Comparison of ENCODE assay signal across 22 cellular contexts in the genomic region with DNA sequence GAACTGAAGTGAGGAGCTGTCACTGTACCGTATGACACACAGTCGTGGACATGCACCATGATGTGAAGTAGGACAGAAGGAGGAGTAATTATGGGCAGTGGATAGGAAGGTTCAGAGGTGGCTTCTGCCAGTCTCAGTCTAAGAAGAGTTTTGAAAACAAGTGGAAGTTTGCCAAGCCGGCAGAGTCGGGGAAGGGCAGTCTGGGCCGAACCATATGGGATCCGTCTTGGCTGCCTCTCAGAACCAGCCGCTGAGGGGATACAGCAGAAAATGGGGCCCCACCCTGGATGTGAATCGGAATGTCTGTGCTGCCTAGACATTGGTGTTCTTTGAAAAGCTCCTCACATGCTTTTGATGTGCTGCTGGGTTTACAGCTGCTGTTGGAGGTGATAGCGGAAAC. TPM values are rescaled to one million over a fixed set of nuclear protein-coding genes. Genes with fewer than 3 reads are reported as not detected.
DNase-seq lines count a peak whose midpoint lies in the region; ATAC-seq and TF ChIP-seq lines count a peak whose summit lies in the region.
"Had no signal": no experiment of that assay in that cellular context is flagged by ENCODE, and none has a peak within 500 bp of the region (broad histone marks: within the 10 kb centered on the region; RNA-seq: fewer than 3 reads in every experiment).

No MANE protein-coding gene starts in this region.

- no peaks in the 10 kb centered on the region for H3K9me3 ChIP-seq in right atrium auricular region
- no peaks in the 10 kb centered on the region for H3K9me3 ChIP-seq in mesenchymal stem cell (ENCODE audit: control insufficient read depth, low read length)
- H3K9me3 ChIP-seq in tibial artery: no peaks in the 10 kb centered on the region
- H3K9me3 ChIP-seq: BE2C, Peyer's patch had no signal

- H3K4me1 ChIP-seq in right atrium auricular region: peaks cover 0 to 67% of the 10 kb centered on the region in 2 donors
- H3K4me1 ChIP-seq in mesenchymal stem cell (ENCODE audit: control insufficient read depth, insufficient read depth, low read depth, low read length): peaks cover 11% of the 10 kb centered on the region
- peaks cover 0 to 99% (median 77%) of the 10 kb centered on the region in 4 donors for H3K4me1 ChIP-seq in tibial artery

- no peak overlapping the region for H2BK5ac ChIP-seq in mesenchymal stem cell (ENCODE audit: low read depth, low read length, poor library complexity, severe bottlenecking)

- H3K36me3 ChIP-seq in right atrium auricular region (no peaks in the 10 kb centered on the region), mesenchymal stem cell (ENCODE audit: control insufficient read depth in 1 of 2, insufficient read depth in 2 of 2, low read depth in 1 of 2, low read length in 2 of 2) (peaks cover 0 to 9% of the 10 kb centered on the region in 2 experiments), tibial artery (no peaks in the 10 kb centered on the region)
- H3K36me3 ChIP-seq: Peyer's patch had no signal

- H2BK12ac ChIP-seq in mesenchymal stem cell (ENCODE audit: low read length in 2 of 2): no peak overlapping the region

- peak overlapping the region in 1 of 2 experiments; percentile 37 for H3K18ac ChIP-seq in mesenchymal stem cell (ENCODE audit: low read depth in 1 of 2, low read length in 2 of 2)

- 95% methylated on average over 9 of the region's 9 CpGs for WGBS in mesenchymal stem cell

- intact Hi-C loops in Right ventricle myocardium superior (cut with DNase I): loop anchor here (5.0 to 10.0 kb wide), 2 partner anchors 129 to 186 kb away; no protein-coding TSS in a partner anchor
- intact Hi-C loops in tibial artery (cut with DNase I; ENCODE audit: low total_unique reads): loop anchor here (10.0 kb wide), 1 partner anchor 106 kb away; no protein-coding TSS in a partner anchor

- no peak overlapping the region for H4K91ac ChIP-seq in mesenchymal stem cell (ENCODE audit: low read length)

- peaks cover 34% of the 10 kb centered on the region for H3K79me1 ChIP-seq in mesenchymal stem cell (replicated peaks; ENCODE audit: low read length, poor library complexity, severe bottlenecking)

- H2AK5ac ChIP-seq in mesenchymal stem cell (ENCODE audit: low read length, severe bottlenecking): no peak overlapping the region

- H3K27me3 ChIP-seq in right atrium auricular region (no peaks in the 10 kb centered on the region), mesenchymal stem cell (ENCODE audit: control insufficient read depth in 1 of 2, insufficient read depth in 1 of 2, low read length in 2 of 2) (no peaks in the 10 kb centered on the region), tibial artery (no peaks in the 10 kb centered on the region)
- H3K27me3 ChIP-seq: BE2C, Peyer's patch had no signal

- TF ChIP-seq CTCF in right atrium auricular region (IDR thresholded peaks at IDR 0.05) (no peak), tibial artery (IDR thresholded peaks at IDR 0.05) (no peak)

- no peak overlapping the region for H2AFZ ChIP-seq in mesenchymal stem cell (ENCODE audit: low read depth, low read length)

- DNase-seq in Right ventricle myocardium superior (no peak), right atrium auricular region (ENCODE audit: low spot score) (no peak), fibroblast of peridontal ligament (ENCODE audit: extremely low read depth) (peak; percentile 0), mesenchymal stem cell (no peak), tibial artery (no peak), NCI-H2171 (lab: John Stamatoyannopoulos, UW) (no peak)
- no peak for DNase-seq in activated CD4-positive, CD25-positive, alpha-beta regulatory T cell (lab: John Stamatoyannopoulos, UW)
- no peak for DNase-seq in activated T-cell treated with anti-CD3 and anti-CD28 coated beads, Interleukin-2, amount 50 U/mL, for 48 hours
- DNase-seq: BE2C; CD4-positive, CD25-positive, alpha-beta regulatory T cell; COR-L47; GF-D8; H9; MM.1S; NCI-H1092; NCI-H1436 treated with DMSO at 0.1 percent for 48 hours; NCI-H2029 treated with DMSO at 0.1 percent for 48 hours; NCI-H2171 treated with DMSO at 0.1 percent for 48 hours; NCI-H446; NCI-H69; NK-92 treated with Interleukin-12 subunit alpha and Interleukin-12 subunit beta, amount 100 ng/mL, for 24 hours; Peyer's patch had no signal

- H3K9ac ChIP-seq in mesenchymal stem cell (ENCODE audit: low read length): no peak overlapping the region

- H3K23ac ChIP-seq in mesenchymal stem cell (ENCODE audit: low read length in 2 of 2): no peak overlapping the region

- no peak overlapping the region for H3K14ac ChIP-seq in mesenchymal stem cell (ENCODE audit: low read length in 2 of 2)

- ATAC-seq in Right ventricle myocardium superior (ENCODE audit: poor library complexity): peak; percentile 28

- peak overlapping the region in 1 of 2 donors; percentile 23 for H3K27ac ChIP-seq in right atrium auricular region
- no peak overlapping the region for H3K27ac ChIP-seq in mesenchymal stem cell (ENCODE audit: low read length, poor library complexity, severe bottlenecking)
- peak overlapping the region; percentile 63 to 97 for H3K27ac ChIP-seq in tibial artery
- H3K27ac ChIP-seq: Peyer's patch had no signal

- H3K4me3 ChIP-seq in right atrium auricular region (no peak overlapping the region), mesenchymal stem cell (ENCODE audit: insufficient read depth in 1 of 2, low read depth in 1 of 2, low read length in 2 of 2) (no peak overlapping the region), tibial artery (peak overlapping the region; percentile 9 to 19)
- H3K4me3 ChIP-seq: Peyer's patch had no signal

- peak overlapping the region; percentile 1 for H2BK15ac ChIP-seq in mesenchymal stem cell (ENCODE audit: low read depth, poor library complexity, severe bottlenecking)

- H2BK120ac ChIP-seq in mesenchymal stem cell (ENCODE audit: low read depth, low read length): no peak overlapping the region

- H4K8ac ChIP-seq in mesenchymal stem cell (ENCODE audit: low read length): no peak overlapping the region

- no peak overlapping the region for H3K4ac ChIP-seq in mesenchymal stem cell (ENCODE audit: low read depth in 1 of 2, low read length in 2 of 2)

- H3K4me2 ChIP-seq in mesenchymal stem cell (ENCODE audit: low read length, poor library complexity, severe bottlenecking): no peak overlapping the region

RNA-seq across cellular contexts. Expression of a gene that starts 11.1 kb away (rescaled TPM):
- total RNA-seq in Right ventricle myocardium superior (24.9 TPM), right atrium auricular region (10 to 100 TPM; 15.8 to 22.2 TPM)
- polyA plus RNA-seq in mesenchymal stem cell (2013, experiment 1 of 2): 21.6 TPM
- 22.4 TPM for polyA plus RNA-seq in mesenchymal stem cell (2013, experiment 2 of 2)

Comparison
In these comparisons a context has a peak if more than half of its experiments do, and no peak if none do; other contexts are left out.
1. H3K4me3 ChIP-seq: peak in tibial artery (2 of 2); none in right atrium auricular region (0 of 2) and mesenchymal stem cell (0 of 2).